ENCODE assay signal across 15 cellular contexts in genomic region chr7:30395676-30396075, GRCh38.
DNase-seq lines count a peak whose midpoint lies in the region; ATAC-seq, FAIRE-seq and TF ChIP-seq lines count a peak whose summit lies in the region.
"Had no signal": no experiment of that assay in that cellular context is flagged by ENCODE, and none has a peak within 500 bp of the region (broad histone marks: within the 10 kb centered on the region; RNA-seq: fewer than 3 reads in every experiment).

No MANE protein-coding gene starts in this region.

- H4K91ac ChIP-seq in H9 (ENCODE audit: insufficient read length, low read depth, low read length) (no peak overlapping the region), H1 (replicated peaks; ENCODE audit: insufficient read length, low read length) (no peak overlapping the region)

- POLR2A ChIA-PET in H1 (lab: Charles Lee; ENCODE audit: partially characterized antibody), result no interaction called here

- no peak overlapping the region for H3K23ac ChIP-seq in H9 (ENCODE audit: insufficient read length, low read depth, low read length)
- no peak overlapping the region for H3K23ac ChIP-seq in H1 (ENCODE audit: insufficient read length)

- no CpG with 5 or more reads among the region's 4 CpGs for WGBS in H9 (ENCODE audit: extremely low coverage, insufficient read length, low lambda C conversion rate)
- 76% methylated on average over 4 of the region's 4 CpGs; no CpG with 5 or more reads in 1 of the 2 experiments for WGBS in H1 (ENCODE audit: extremely low coverage in 1 of 2, insufficient coverage in 1 of 2, insufficient read length in 1 of 2, insufficient replicate concordance in 2 of 2, low coverage in 1 of 2, low lambda C conversion rate in 2 of 2, missing lambda C conversion rate in 1 of 2), 2 experiments
- 93 to 97% (median 96%) methylated on average over 4 of the region's 4 CpGs for WGBS in small intestine, 3 donors
- 82 to 88% methylated on average over 4 of the region's 4 CpGs for WGBS in pancreas, 2 donors

- H3K4me1 Mint-ChIP-seq in activated naive CD4-positive, alpha-beta T cell treated with anti-CD3 and anti-CD28 coated beads, Interleukin-2, amount 50 U/mL, for 24 hours, result no peaks in the 10 kb centered on the region
- H3K4me1 Mint-ChIP-seq in activated naive CD4-positive, alpha-beta T cell treated with anti-CD3 and anti-CD28 coated beads for 36 hours (ENCODE audit: low read depth), result no peaks in the 10 kb centered on the region
- peaks cover 22% of the 10 kb centered on the region for H3K4me1 Mint-ChIP-seq in GM23338
- peaks cover 22 to 27% of the 10 kb centered on the region in 2 experiments for H3K4me1 Mint-ChIP-seq in H9

- H3K36me3 ChIP-seq in GM23338 (ENCODE audit: insufficient read depth) (no peaks in the 10 kb centered on the region), H1 (ENCODE audit: control insufficient read depth in 2 of 4, insufficient read depth in 4 of 4, low read length in 3 of 4) (no peaks in the 10 kb centered on the region), small intestine (ENCODE audit: control insufficient read depth in 2 of 2, insufficient read depth in 2 of 2, low read length in 2 of 2) (peaks cover 0 to 2% of the 10 kb centered on the region in 2 donors), pancreas (no peaks in the 10 kb centered on the region)

- H3K23me2 ChIP-seq in H9 (ENCODE audit: insufficient read length, low read depth, low read length, poor library complexity, severe bottlenecking) (no peaks in the 10 kb centered on the region), H1 (ENCODE audit: low read depth, low read length) (no peaks in the 10 kb centered on the region; the same call in 1 of the 2 replicates)

- intact Hi-C loops in activated naive CD4-positive, alpha-beta T cell treated with anti-CD3 and anti-CD28 coated beads for 36 hours (cut with micrococcal nuclease), result no loop called here
- intact Hi-C loops in pancreas (cut with DNase I), result no loop called here

- 0 out of 2 replicates have a peak overlapping the region, but pooled peaks have one; percentile 94 for H2BK15ac ChIP-seq in H9 (ENCODE audit: low read depth, low read length)
- H2BK15ac ChIP-seq in H1 (ENCODE audit: low read length), result no peak overlapping the region

- no peaks in the 10 kb centered on the region for H3K27me3 ChIP-seq in GM23338 (ENCODE audit: insufficient read depth)
- no peaks in the 10 kb centered on the region for H3K27me3 ChIP-seq in H9 (ENCODE audit: insufficient read depth, low read length)
- no peaks in the 10 kb centered on the region for H3K27me3 ChIP-seq in H1 (replicated peaks in 1 of 4; ENCODE audit: control insufficient read depth in 3 of 4, extremely low read depth in 1 of 4, insufficient read depth in 3 of 4, low read length in 3 of 4)
- H3K27me3 ChIP-seq in small intestine (ENCODE audit: control insufficient read depth in 2 of 2, insufficient read depth in 2 of 2, low read length in 2 of 2), result no peaks in the 10 kb centered on the region
- H3K27me3 ChIP-seq in pancreas, result no peaks in the 10 kb centered on the region

- H2BK20ac ChIP-seq in H9 (ENCODE audit: low read depth, low read length, poor library complexity, severe bottlenecking), result no peak overlapping the region
- no peak overlapping the region for H2BK20ac ChIP-seq in H1 (ENCODE audit: low read length)

- ATAC-seq in GM23338 (no peak; the same call in 2 of the 3 replicates), pancreas (no peak), GM18873 (IDR thresholded peaks at IDR 0.05; ENCODE audit: low FRiP score, unreplicated experiment) (no peak)

- H2BK5ac ChIP-seq in H9 (ENCODE audit: insufficient read length, low read length), result no peak overlapping the region
- no peak overlapping the region for H2BK5ac ChIP-seq in H1 (ENCODE audit: low read depth, low read length)

- no peak for TF ChIP-seq POLR2A in H1 (IDR thresholded peaks at IDR 0.05; ENCODE audit: control extremely low read depth in 1 of 2, low read depth in 2 of 2, low read length in 2 of 2)

- H2AK5ac ChIP-seq in H9 (ENCODE audit: insufficient read length, low read length), result no peak overlapping the region
- H2AK5ac ChIP-seq in H1 (ENCODE audit: low read depth, low read length), result no peak overlapping the region

- H3K36me3 Mint-ChIP-seq in activated naive CD4-positive, alpha-beta T cell treated with anti-CD3 and anti-CD28 coated beads, Interleukin-2, amount 50 U/mL, for 24 hours, result peaks cover 5% of the 10 kb centered on the region
- no peaks in the 10 kb centered on the region for H3K36me3 Mint-ChIP-seq in activated naive CD4-positive, alpha-beta T cell treated with anti-CD3 and anti-CD28 coated beads for 36 hours (ENCODE audit: low read depth)
- H3K36me3 Mint-ChIP-seq in GM23338 (ENCODE audit: low read depth), result no peaks in the 10 kb centered on the region
- no peaks in the 10 kb centered on the region; a peak in 1 of 7 replicates for H3K36me3 Mint-ChIP-seq in H9 (ENCODE audit: insufficient read depth in 1 of 3, low read depth in 3 of 3)

- no peak overlapping the region for H3K4me3 ChIP-seq in GM23338
- H3K4me3 ChIP-seq in H1 (ENCODE audit: extremely low read depth in 1 of 4, insufficient read depth in 2 of 4, low read depth in 3 of 4, low read length in 4 of 4), result no peak overlapping the region
- H3K4me3 ChIP-seq in small intestine (ENCODE audit: low read depth in 1 of 2, low read length in 2 of 2), result no peak overlapping the region
- no peak overlapping the region for H3K4me3 ChIP-seq in pancreas

- H3K14ac ChIP-seq in H9 (ENCODE audit: insufficient read depth, low read length), result no peak overlapping the region
- H3K14ac ChIP-seq in H1 (ENCODE audit: insufficient read length), result no peak overlapping the region

- H3K9me3 Mint-ChIP-seq in activated naive CD4-positive, alpha-beta T cell treated with anti-CD3 and anti-CD28 coated beads, Interleukin-2, amount 50 U/mL, for 24 hours, result no peaks in the 10 kb centered on the region
- no peaks in the 10 kb centered on the region for H3K9me3 Mint-ChIP-seq in activated naive CD4-positive, alpha-beta T cell treated with anti-CD3 and anti-CD28 coated beads for 36 hours
- H3K9me3 Mint-ChIP-seq in GM23338 (no peaks in the 10 kb centered on the region), H9 (no peaks in the 10 kb centered on the region)
- H3K9me3 Mint-ChIP-seq: CD4-positive, alpha-beta memory T cell had no signal

- H3K9me3 ChIP-seq in H9 (ENCODE audit: control insufficient read depth, low read depth, low read length) (no peaks in the 10 kb centered on the region), H1 (ENCODE audit: insufficient read depth in 2 of 2, low read depth in 1 of 2, low read length in 1 of 2) (no peaks in the 10 kb centered on the region), small intestine (ENCODE audit: control insufficient read depth, low read depth) (no peaks in the 10 kb centered on the region), pancreas (no peaks in the 10 kb centered on the region)

- H3K4me2 ChIP-seq in GM23338 (no peak overlapping the region; the same call in 1 of the 2 replicates), H9 (ENCODE audit: insufficient read depth, insufficient read length, low read length) (peak overlapping the region; percentile 6), H1 (ENCODE audit: insufficient read depth in 1 of 2, low read depth in 2 of 2, low read length in 2 of 2) (no peak overlapping the region)

- H4K20me1 ChIP-seq in GM23338 (replicated peaks; ENCODE audit: insufficient read depth) (no peaks in the 10 kb centered on the region), H9 (ENCODE audit: control insufficient read depth, insufficient read depth, insufficient read length) (no peaks in the 10 kb centered on the region), H1 (replicated peaks in 1 of 2; ENCODE audit: control insufficient read depth in 1 of 2, insufficient read depth in 2 of 2, low read length in 2 of 2) (no peaks in the 10 kb centered on the region)

- H3K79me1 ChIP-seq in H9 (ENCODE audit: insufficient read depth, low read depth, low read length, poor library complexity, severe bottlenecking) (no peaks in the 10 kb centered on the region), H1 (ENCODE audit: low read depth, low read length) (no peaks in the 10 kb centered on the region)

- H3K4me3 Mint-ChIP-seq in activated naive CD4-positive, alpha-beta T cell treated with anti-CD3 and anti-CD28 coated beads, Interleukin-2, amount 50 U/mL, for 24 hours, result no peak overlapping the region
- no peak overlapping the region for H3K4me3 Mint-ChIP-seq in activated naive CD4-positive, alpha-beta T cell treated with anti-CD3 and anti-CD28 coated beads for 36 hours
- no peak overlapping the region for H3K4me3 Mint-ChIP-seq in GM23338
- H3K4me3 Mint-ChIP-seq in H9, result no peak overlapping the region; a peak in 1 of 5 replicates
- H3K4me3 Mint-ChIP-seq: CD4-positive, alpha-beta memory T cell had no signal

- CTCF ChIA-PET in activated naive CD4-positive, alpha-beta T cell treated with anti-CD3 and anti-CD28 coated beads for 36 hours (lab: Charles Lee), result no interaction called here
- CTCF ChIA-PET in H1 (lab: Charles Lee; ENCODE audit: partially characterized antibody), result interaction anchor here (1.0 to 1.7 kb wide), 11 partner anchors 9 to 169 kb away, joined by 3 to 10 read pairs (median 4); no protein-coding TSS in a partner anchor

- H3K4me1 ChIP-seq in GM23338 (ENCODE audit: insufficient read depth) (peaks cover 24% of the 10 kb centered on the region), H9 (ENCODE audit: insufficient read depth, low read length) (peaks cover 10% of the 10 kb centered on the region; the same call in 1 of the 2 replicates), H1 (replicated peaks in 1 of 4; ENCODE audit: control insufficient read depth in 3 of 4, insufficient read depth in 4 of 4, low read length in 3 of 4) (peaks cover 0 to 7% (median 5%) of the 10 kb centered on the region in 4 experiments; a peak in 4 of 7 replicates), small intestine (ENCODE audit: control insufficient read depth in 2 of 2, insufficient read depth in 1 of 2, low read depth in 1 of 2, low read length in 1 of 2) (no peaks in the 10 kb centered on the region), pancreas (no peaks in the 10 kb centered on the region)

- H3K27ac ChIP-seq in GM23338 (ENCODE audit: low read depth) (peak overlapping the region; percentile 32; the same call in 1 of the 2 replicates), H9 (ENCODE audit: insufficient read length, low read depth, low read length) (no peak overlapping the region), H1 (ENCODE audit: low read depth, low read length) (no peak overlapping the region), small intestine (ENCODE audit: low read depth in 1 of 2, low read length in 1 of 2) (no peak overlapping the region), pancreas (no peak overlapping the region)

- TF ChIP-seq EP300 in H1 (IDR thresholded peaks at IDR 0.05; ENCODE audit: borderline replicate concordance in 1 of 2, low read depth in 2 of 2, low read length in 2 of 2), result no peak

- TF ChIP-seq RAD21 in H1 (IDR thresholded peaks at IDR 0.05 in 1 of 2, conservative IDR thresholded peaks at IDR 0.05 in 1 of 2; ENCODE audit: low read depth in 2 of 2, low read length in 2 of 2), result no peak

- H3K9me2 ChIP-seq in GM23338 (ENCODE audit: insufficient read depth), result no peaks in the 10 kb centered on the region

- peak overlapping the region; percentile 55 for H3K27ac Mint-ChIP-seq in activated naive CD4-positive, alpha-beta T cell treated with anti-CD3 and anti-CD28 coated beads, Interleukin-2, amount 50 U/mL, for 24 hours
- H3K27ac Mint-ChIP-seq in activated naive CD4-positive, alpha-beta T cell treated with anti-CD3 and anti-CD28 coated beads for 36 hours, result no peak overlapping the region
- H3K27ac Mint-ChIP-seq in GM23338 (peak overlapping the region; percentile 21; the same call in 1 of the 2 replicates), H9 (peak overlapping the region; percentile 14 to 68 (median 52); a peak in 4 of 7 replicates)
- H3K27ac Mint-ChIP-seq: CD4-positive, alpha-beta memory T cell had no signal

- H2BK12ac ChIP-seq in H9 (ENCODE audit: insufficient read length, low read depth, low read length) (no peak overlapping the region), H1 (ENCODE audit: low read depth, low read length) (no peak overlapping the region)

- FAIRE-seq in H1 (lab: Jason Lieb, UNC) (no peak), small intestine (lab: Jason Lieb, UNC) (no peak), pancreas (lab: Jason Lieb, UNC) (no peak)
- FAIRE-seq: GM12892 had no signal

- no peaks in the 10 kb centered on the region for H3K27me3 Mint-ChIP-seq in activated naive CD4-positive, alpha-beta T cell treated with anti-CD3 and anti-CD28 coated beads, Interleukin-2, amount 50 U/mL, for 24 hours
- no peaks in the 10 kb centered on the region for H3K27me3 Mint-ChIP-seq in activated naive CD4-positive, alpha-beta T cell treated with anti-CD3 and anti-CD28 coated beads for 36 hours (ENCODE audit: low read depth)
- H3K27me3 Mint-ChIP-seq in GM23338 (ENCODE audit: insufficient read depth, low read depth, poor library complexity) (no peaks in the 10 kb centered on the region), H9 (ENCODE audit: low read depth) (no peaks in the 10 kb centered on the region)
- H3K27me3 Mint-ChIP-seq: CD4-positive, alpha-beta memory T cell had no signal

- no peak for TF ChIP-seq CTCF in GM23338 (conservative IDR thresholded peaks at IDR 0.05; ENCODE audit: low read depth in 2 of 2)
- TF ChIP-seq CTCF in H9 (conservative IDR thresholded peaks at IDR 0.05), result no peak
- TF ChIP-seq CTCF in H1 (IDR thresholded peaks at IDR 0.05; ENCODE audit: control extremely low read depth in 1 of 3, insufficient read depth in 1 of 3, low read depth in 1 of 3, low read length in 3 of 3), result no peak
- no peak for TF ChIP-seq CTCF in pancreas (IDR thresholded peaks at IDR 0.05)

- H2AFZ ChIP-seq in GM23338 (no peak overlapping the region), H9 (ENCODE audit: low read length) (no peak overlapping the region), H1 (ENCODE audit: low read length) (0 out of 2 replicates have a peak overlapping the region, but pooled peaks have one; percentile 34)

- H3K56ac ChIP-seq in H9 (ENCODE audit: insufficient read length, low read depth, low read length), result no peak overlapping the region
- H3K56ac ChIP-seq in H1 (replicated peaks; ENCODE audit: insufficient read length, low read depth, low read length), result no peak overlapping the region

- no peak overlapping the region for H4K5ac ChIP-seq in H9 (ENCODE audit: insufficient read length, low read depth, low read length)
- no peak overlapping the region for H4K5ac ChIP-seq in H1 (ENCODE audit: insufficient read length, low read depth, low read length)

- H4K8ac ChIP-seq in H9 (replicated peaks; ENCODE audit: insufficient read length, low read depth, low read length) (no peak overlapping the region), H1 (ENCODE audit: extremely low read depth, insufficient read depth, low read length) (no peak overlapping the region)

- H3K9ac ChIP-seq in H9 (ENCODE audit: extremely low read depth, insufficient read length, low read length), result no peak overlapping the region
- H3K9ac ChIP-seq in H1 (replicated peaks in 1 of 4; ENCODE audit: extremely low read depth in 1 of 4, low read depth in 3 of 4, low read length in 3 of 4), result no peak overlapping the region

- H3K18ac ChIP-seq in H9 (ENCODE audit: insufficient read length, low read depth, low read length), result no peak overlapping the region
- no peak overlapping the region for H3K18ac ChIP-seq in H1 (ENCODE audit: extremely low read depth, low read length)

- H3K79me2 ChIP-seq in GM23338 (replicated peaks; ENCODE audit: insufficient read depth), result no peaks in the 10 kb centered on the region
- H3K79me2 ChIP-seq in H9 (ENCODE audit: insufficient read depth, low read length), result no peaks in the 10 kb centered on the region
- no peaks in the 10 kb centered on the region for H3K79me2 ChIP-seq in H1 (ENCODE audit: control insufficient read depth in 1 of 2, insufficient read depth in 2 of 2, low read length in 2 of 2)

- no peak overlapping the region for H3T11ph ChIP-seq in H9 (ENCODE audit: low read length)

- H2BK120ac ChIP-seq in H9 (ENCODE audit: low read depth, low read length, poor library complexity, severe bottlenecking) (no peak overlapping the region), H1 (replicated peaks; ENCODE audit: low read depth, low read length) (no peak overlapping the region)

- H3K4ac ChIP-seq in H9 (ENCODE audit: low read depth, low read length) (no peak overlapping the region), H1 (replicated peaks; ENCODE audit: insufficient read length, low read depth, low read length) (no peak overlapping the region)

- no peak for DNase-seq in activated naive CD4-positive, alpha-beta T cell treated with anti-CD3 and anti-CD28 coated beads for 36 hours
- no peak for DNase-seq in GM23338 (ENCODE audit: low spot score)
- DNase-seq in H9, result no peak
- no peak for DNase-seq in H1 (ENCODE audit: low read depth in 1 of 2, low spot score in 2 of 2)
- DNase-seq in small intestine, result no peak
- no peak for DNase-seq in pancreas
- DNase-seq: 8988T; Calu3; CD4-positive, alpha-beta memory T cell; COR-L47; GF-D8; H7 had no signal

- H3F3A ChIP-seq in GM23338 (replicated peaks; ENCODE audit: low read depth), result no peaks in the 10 kb centered on the region
